35 cellular contexts compared by ENCODE assay signal in genomic region chr5:106985174-106985573, GRCh38.
"Had no signal": no experiment of that assay in that cellular context is flagged by ENCODE, and none has a peak within 500 bp of the region (broad histone marks: within the 10 kb centered on the region; RNA-seq: fewer than 3 reads in every experiment).

No MANE protein-coding gene starts in this region.

- DNase-seq: activated CD4-positive, alpha-beta T cell treated with anti-CD3 and anti-CD28 coated beads for 36 hours; activated CD4-positive, alpha-beta T cell treated with anti-CD3 and anti-CD28 coated beads, Interleukin-2, amount 10 ng/mL, durations not matched to agents 7 days and 5 days; activated CD4-positive, alpha-beta T cell treated with anti-CD3 and anti-CD28 coated beads, Interleukin-2, amount 50 U/mL, for 48 hours; activated CD8-positive, alpha-beta T cell treated with anti-CD3 and anti-CD28 coated beads, Interleukin-2, amount 10 ng/mL, durations not matched to agents 7 days and 5 days; activated gamma-delta T cell treated with Interleukin-2 at 50 U/mL for 16 hours; activated naive CD4-positive, alpha-beta T cell treated with anti-CD3 and anti-CD28 coated beads, Interleukin-2, amount 10 ng/mL, durations not matched to agents 7 days and 5 days; activated naive CD8-positive, alpha-beta T cell treated with anti-CD3 and anti-CD28 coated beads, Interleukin-2, amount 50 U/mL, for 24 hours; activated T-cell treated with anti-CD3 and anti-CD28 coated beads, Interleukin-2, amount 50 U/mL, for 24 hours; anterior cingulate cortex; caudate nucleus; cerebellar nuclear complex; MG63; NCI-H1048; NCI-H1105 treated with DMSO at 0.1 percent for 48 hours; NCI-H1436; NCI-H1694; NCI-H1930; NCI-H2081 treated with DMSO at 0.1 percent for 48 hours; NCI-H226; NCI-H446 treated with DMSO at 0.1 percent for 48 hours; NCI-H524; PC-3; Peyer's patch; RPMI8226; SHP77 treated with DMSO at 0.1 percent for 48 hours; SK-N-SH had no signal

- H3K4me1 Mint-ChIP-seq: activated CD4-positive, alpha-beta T cell treated with anti-CD3 and anti-CD28 coated beads for 36 hours; activated CD4-positive, alpha-beta T cell treated with anti-CD3 and anti-CD28 coated beads, Interleukin-2, amount 10 ng/mL, durations not matched to agents 7 days and 5 days; activated naive CD4-positive, alpha-beta T cell treated with anti-CD3 and anti-CD28 coated beads, Interleukin-2, amount 10 ng/mL, durations not matched to agents 7 days and 5 days; activated naive CD8-positive, alpha-beta T cell treated with anti-CD3 and anti-CD28 coated beads, Interleukin-2, amount 50 U/mL, for 24 hours; brain had no signal

- H3K36me3 ChIP-seq: MG63, Peyer's patch, SJSA1 had no signal

- H3K9me3 Mint-ChIP-seq: activated CD4-positive, alpha-beta T cell treated with anti-CD3 and anti-CD28 coated beads, Interleukin-2, amount 10 ng/mL, durations not matched to agents 7 days and 5 days; activated T-cell treated with anti-CD3 and anti-CD28 coated beads, Interleukin-2, amount 50 U/mL, for 24 hours; activated T-helper 2 cell treated with anti-CD3 and anti-CD28 coated beads, Interferon-gamma antibody, Interleukin-2, Interleukin-4, amounts not matched to agents 10 μg/mL and 5 μg/mL and 100 μg/mL, durations not matched to agents 14 hours and 24 hours and 36 hours; T-helper 1 cell treated with Interleukin-12 subunit alpha and Interleukin-12 subunit beta and Interleukin-4 antibody, amounts not matched to agents 30 μg/mL and 1 μg/mL, for 36 hours; T-helper 2 cell treated with Interferon-gamma antibody and Interleukin-4, amounts not matched to agents 5 μg/mL and 100 μg/mL, for 36 hours had no signal

- H3K4me2 ChIP-seq: SK-N-SH had no signal

- H3K27ac Mint-ChIP-seq: activated CD4-positive, alpha-beta T cell treated with anti-CD3 and anti-CD28 coated beads for 36 hours; activated CD4-positive, alpha-beta T cell treated with anti-CD3 and anti-CD28 coated beads, Interleukin-2, amount 10 ng/mL, durations not matched to agents 7 days and 5 days; activated CD8-positive, alpha-beta T cell treated with anti-CD3 and anti-CD28 coated beads, Interleukin-2, amount 10 ng/mL, durations not matched to agents 7 days and 5 days; activated naive CD4-positive, alpha-beta T cell treated with anti-CD3 and anti-CD28 coated beads, Interleukin-2, amount 10 ng/mL, durations not matched to agents 7 days and 5 days; activated naive CD8-positive, alpha-beta T cell; activated naive CD8-positive, alpha-beta T cell treated with anti-CD3 and anti-CD28 coated beads, Interleukin-2, amount 50 U/mL, for 24 hours; activated T-cell treated with anti-CD3 and anti-CD28 coated beads, Interleukin-2, amount 50 U/mL, for 24 hours; activated T-helper 2 cell treated with anti-CD3 and anti-CD28 coated beads, Interferon-gamma antibody, Interleukin-2, Interleukin-4, amounts not matched to agents 10 μg/mL and 5 μg/mL and 100 μg/mL, durations not matched to agents 14 hours and 24 hours and 36 hours; brain; T-helper 1 cell treated with Interleukin-12 subunit alpha and Interleukin-12 subunit beta and Interleukin-4 antibody, amounts not matched to agents 30 μg/mL and 1 μg/mL, for 36 hours; T-helper 2 cell treated with Interferon-gamma antibody and Interleukin-4, amounts not matched to agents 5 μg/mL and 100 μg/mL, for 36 hours had no signal

- H3K9ac ChIP-seq: SK-N-SH had no signal

- H3K4me3 Mint-ChIP-seq: activated CD4-positive, alpha-beta T cell treated with anti-CD3 and anti-CD28 coated beads for 36 hours; activated CD4-positive, alpha-beta T cell treated with anti-CD3 and anti-CD28 coated beads, Interleukin-2, amount 10 ng/mL, durations not matched to agents 7 days and 5 days; activated CD8-positive, alpha-beta T cell treated with anti-CD3 and anti-CD28 coated beads, Interleukin-2, amount 10 ng/mL, durations not matched to agents 7 days and 5 days; activated naive CD4-positive, alpha-beta T cell treated with anti-CD3 and anti-CD28 coated beads, Interleukin-2, amount 10 ng/mL, durations not matched to agents 7 days and 5 days; activated naive CD8-positive, alpha-beta T cell; activated naive CD8-positive, alpha-beta T cell treated with anti-CD3 and anti-CD28 coated beads, Interleukin-2, amount 50 U/mL, for 24 hours; activated T-cell treated with anti-CD3 and anti-CD28 coated beads, Interleukin-2, amount 50 U/mL, for 24 hours; brain; T-helper 1 cell treated with Interleukin-12 subunit alpha and Interleukin-12 subunit beta and Interleukin-4 antibody, amounts not matched to agents 30 μg/mL and 1 μg/mL, for 36 hours; T-helper 2 cell treated with Interferon-gamma antibody and Interleukin-4, amounts not matched to agents 5 μg/mL and 100 μg/mL, for 36 hours had no signal

- H3K27ac ChIP-seq: Peyer's patch, SJSA1 had no signal

- H3K4me1 ChIP-seq: Peyer's patch, SJSA1 had no signal

- H3K36me3 Mint-ChIP-seq: activated naive CD4-positive, alpha-beta T cell treated with anti-CD3 and anti-CD28 coated beads, Interleukin-2, amount 10 ng/mL, durations not matched to agents 7 days and 5 days; activated naive CD8-positive, alpha-beta T cell; brain had no signal

- H3K27me3 ChIP-seq: MG63, Peyer's patch, SJSA1 had no signal

- H3K9me3 ChIP-seq: MG63, Peyer's patch, SJSA1, SK-N-SH had no signal

- ATAC-seq: activated CD4-positive, alpha-beta T cell treated with anti-CD3 and anti-CD28 coated beads for 36 hours; activated CD4-positive, CD25-positive, alpha-beta regulatory T cell treated with anti-CD3 and anti-CD28 coated beads, Interleukin-2, amount 50 U/mL, for 24 hours; activated CD8-positive, alpha-beta T cell treated with anti-CD3 and anti-CD28 coated beads, Interleukin-2, amount 10 ng/mL, durations not matched to agents 7 days and 5 days; activated naive CD8-positive, alpha-beta T cell treated with anti-CD3 and anti-CD28 coated beads, Interleukin-2, amount 50 U/mL, for 24 hours; PC-3 had no signal

- H3K27me3 Mint-ChIP-seq: activated CD4-positive, alpha-beta T cell treated with anti-CD3 and anti-CD28 coated beads for 36 hours; activated CD4-positive, alpha-beta T cell treated with anti-CD3 and anti-CD28 coated beads, Interleukin-2, amount 10 ng/mL, durations not matched to agents 7 days and 5 days; activated naive CD4-positive, alpha-beta T cell treated with anti-CD3 and anti-CD28 coated beads, Interleukin-2, amount 10 ng/mL, durations not matched to agents 7 days and 5 days; activated naive CD8-positive, alpha-beta T cell; activated T-cell treated with anti-CD3 and anti-CD28 coated beads, Interleukin-2, amount 50 U/mL, for 24 hours had no signal

- H3K4me3 ChIP-seq: MG63, Peyer's patch, SJSA1 had no signal

- FAIRE-seq: bronchial epithelial cell, TTC549 had no signal
